ENCODE assay signal across 1 cellular context in genomic region chr2:169694113-169694893, GRCh38.
A peak's percentile ranks its signal among the peaks of the same experiment; 100 is the strongest.
TF ChIP-seq lines count a peak whose summit lies in the region.

Gene CFAP210, minus strand, starts transcription at chr2:169694405. Its CDS starts 78 bp downstream, at chr2:169694327.
Gene PHOSPHO2, plus strand, starts transcription at chr2:169694469. Its CDS starts 6,503 bp downstream, at chr2:169700972.

TF ChIP-seq in HepG2, 621 proteins besides CTCF, POLR2A, EP300 and RAD21 (continued from another document and continues in another):
- TF ChIP-seq MYC (CRISPR knock-in tag; IDR thresholded peaks at IDR 0.05; ENCODE audit: borderline replicate concordance) (peak; percentile 89), GPN1 (CRISPR knock-in tag; IDR thresholded peaks at IDR 0.05; ENCODE audit: borderline replicate concordance) (no peak), ZNF550 (CRISPR knock-in tag; IDR thresholded peaks at IDR 0.05; ENCODE audit: borderline replicate concordance) (peak; percentile 96; the same call in 1 of the 2 replicates), ZNF496 (CRISPR knock-in tag; IDR thresholded peaks at IDR 0.05; ENCODE audit: insufficient replicate concordance) (no peak), ZNF451 (CRISPR knock-in tag; IDR thresholded peaks at IDR 0.05) (peak; percentile 90), AHDC1 (CRISPR knock-in tag; IDR thresholded peaks at IDR 0.05; ENCODE audit: borderline replicate concordance) (no peak), ZNF124 (CRISPR knock-in tag; IDR thresholded peaks at IDR 0.05) (peak; percentile 91), CBFB (CRISPR knock-in tag; IDR thresholded peaks at IDR 0.05) (peak; percentile 78), TRIM22 (IDR thresholded peaks at IDR 0.05) (no peak), IRF1 (CRISPR knock-in tag; IDR thresholded peaks at IDR 0.05; ENCODE audit: low read depth) (0 out of 2 replicates have a peak, but pooled peaks have one; percentile 9), TSC22D2 (CRISPR knock-in tag; IDR thresholded peaks at IDR 0.05; ENCODE audit: borderline replicate concordance) (0 out of 2 replicates have a peak, but pooled peaks have one; percentile 47), NCOA2 (CRISPR knock-in tag; IDR thresholded peaks at IDR 0.05) (no peak), MEIS2 (CRISPR knock-in tag; IDR thresholded peaks at IDR 0.05) (peak; percentile 91), AHR (CRISPR knock-in tag; IDR thresholded peaks at IDR 0.05) (peak; percentile 97), ARNT (IDR thresholded peaks at IDR 0.05) (no peak), SMARCE1 (IDR thresholded peaks at IDR 0.05; ENCODE audit: borderline replicate concordance) (no peak), ZNF547 (CRISPR knock-in tag; IDR thresholded peaks at IDR 0.05) (peak; percentile 88; the same call in 1 of the 2 replicates), POGZ (CRISPR knock-in tag; IDR thresholded peaks at IDR 0.05) (peak; percentile 96), ZNF503 (CRISPR knock-in tag; IDR thresholded peaks at IDR 0.05) (peak; percentile 70), ZNF672 (CRISPR knock-in tag; IDR thresholded peaks at IDR 0.05) (no peak), SNRNP70 (IDR thresholded peaks at IDR 0.05; ENCODE audit: low read depth, low read length) (no peak), ZNF652 (CRISPR knock-in tag; IDR thresholded peaks at IDR 0.05; ENCODE audit: borderline replicate concordance, low read depth) (no peak), PLSCR1 (CRISPR knock-in tag; IDR thresholded peaks at IDR 0.05; ENCODE audit: borderline replicate concordance) (no peak), ZFP82 (CRISPR knock-in tag; IDR thresholded peaks at IDR 0.05; ENCODE audit: borderline replicate concordance) (no peak; the same call in 1 of the 2 replicates), HNRNPK (IDR thresholded peaks at IDR 0.05; ENCODE audit: low read depth, low read length, poor library complexity, severe bottlenecking) (peak; percentile 60), ZFP62 (CRISPR knock-in tag; IDR thresholded peaks at IDR 0.05) (no peak), KDM6A (CRISPR knock-in tag; IDR thresholded peaks at IDR 0.05; ENCODE audit: low read depth) (no peak), ARID3A (IDR thresholded peaks at IDR 0.05; ENCODE audit: low read depth, low read length) (no peak), USF2 (IDR thresholded peaks at IDR 0.05; ENCODE audit: low read depth, low read length) (no peak), USF2 (CRISPR knock-in tag; IDR thresholded peaks at IDR 0.05; ENCODE audit: borderline replicate concordance) (no peak; the same call in 1 of the 2 replicates), ZNF280B (CRISPR knock-in tag; IDR thresholded peaks at IDR 0.05; ENCODE audit: borderline replicate concordance) (peak; percentile 97), CERS6 (CRISPR knock-in tag; IDR thresholded peaks at IDR 0.05) (no peak), U2AF2 (IDR thresholded peaks at IDR 0.05; ENCODE audit: low read depth, low read length) (no peak), ZNF678 (CRISPR knock-in tag; IDR thresholded peaks at IDR 0.05) (0 out of 2 replicates have a peak, but pooled peaks have one; percentile 48), ZNF607 (CRISPR knock-in tag; IDR thresholded peaks at IDR 0.05; ENCODE audit: borderline replicate concordance) (peak; percentile 97), NFIB (CRISPR knock-in tag; IDR thresholded peaks at IDR 0.05; ENCODE audit: borderline replicate concordance) (no peak)
